In the genomic region with DNA sequence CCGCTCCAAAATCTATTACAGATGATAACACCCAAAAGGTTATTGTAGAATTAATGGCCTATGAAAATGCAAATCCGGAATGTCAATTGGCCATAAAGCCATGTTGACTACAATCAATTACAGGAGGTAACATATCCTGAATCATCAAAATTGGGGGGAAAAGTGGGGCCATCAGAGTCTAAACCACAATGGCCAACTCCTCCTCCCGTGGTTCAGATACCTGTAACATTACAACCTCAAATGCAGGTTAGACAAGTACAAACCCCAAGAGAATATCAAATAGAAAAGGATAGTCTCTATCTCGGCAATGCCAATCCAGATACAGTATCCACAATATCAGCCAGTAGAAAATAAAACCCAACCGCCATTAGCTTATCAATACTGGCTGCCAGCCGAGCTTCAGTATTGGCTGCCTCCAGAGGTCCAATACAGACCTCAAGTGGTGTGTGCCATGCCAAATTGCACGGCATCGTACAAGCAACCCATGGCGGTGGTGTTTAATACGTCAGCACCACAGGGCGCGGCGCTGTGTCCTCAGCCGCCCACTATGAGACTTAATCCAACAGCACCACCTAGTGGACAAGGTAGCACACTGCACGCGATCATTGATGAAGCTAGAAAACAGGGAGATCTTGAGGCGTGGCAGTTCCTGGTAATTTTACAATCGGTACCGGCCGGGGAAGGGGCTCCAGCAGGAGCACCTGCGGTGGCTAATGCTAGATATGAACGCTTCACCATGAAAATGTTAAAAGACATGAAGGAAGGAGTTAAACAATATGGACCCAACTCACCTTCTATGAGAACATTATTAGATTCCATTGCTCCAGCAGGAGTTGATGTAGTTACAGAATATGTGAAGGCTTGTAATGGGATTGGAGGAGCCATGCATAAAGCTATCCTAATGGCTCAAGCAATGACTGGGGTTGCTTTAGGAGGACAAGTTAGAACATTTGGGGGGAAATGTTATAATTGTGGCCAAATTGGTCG, we compare ENCODE assay signal across 8 cellular contexts. TPM values are rescaled to one million over a fixed set of nuclear protein-coding genes. Genes with fewer than 3 reads are reported as not detected.
DNase-seq lines count a peak whose midpoint lies in the region; ATAC-seq and TF ChIP-seq lines count a peak whose summit lies in the region.

No MANE protein-coding gene starts in this region.

- WGBS in lower leg skin, 2 donors: 15 to 19% methylated on average over 22 to 23 of the region's 23 CpGs

- TF ChIP-seq CTCF in coronary artery (IDR thresholded peaks at IDR 0.05): peak; percentile 88
- peak in 1 of 3 donors; percentile 83 for TF ChIP-seq CTCF in lower leg skin (IDR thresholded peaks at IDR 0.05)

- TF ChIP-seq POLR2A in lower leg skin (IDR thresholded peaks at IDR 0.05): no peak

- DNase-seq in DMS53 treated with DMSO at 0.1 percent for 48 hours (lab: John Stamatoyannopoulos, UW; ENCODE audit: unreplicated experiment) (peak; percentile 60), NCI-H748 (lab: John Stamatoyannopoulos, UW; ENCODE audit: unreplicated experiment) (peak; percentile 85), coronary artery (ENCODE audit: low spot score) (peak; percentile 89), lower leg skin (ENCODE audit: low spot score in 2 of 2) (peak; percentile 89 to 98)
- peak; percentile 85 for DNase-seq in activated CD4-positive, alpha-beta T cell treated with anti-CD3 and anti-CD28 coated beads, Interleukin-2, amount 50 U/mL, for 1 hour
- DNase-seq in stimulated activated CD4-positive, alpha-beta T cell treated with anti-CD3 and anti-CD28 coated beads, Interleukin-4, amount 100 ng/mL, for 4 hours: peak; percentile 77 to 85

- peak; percentile 62 for ATAC-seq in HG03354 (IDR thresholded peaks at IDR 0.05; ENCODE audit: poor library complexity, severe bottlenecking, unreplicated experiment)
- no peak for ATAC-seq in HG03571 (IDR thresholded peaks at IDR 0.05; ENCODE audit: unreplicated experiment)

- no peak overlapping the region for H3K27ac ChIP-seq in coronary artery

- peak overlapping the region; percentile 60 for H3K4me3 ChIP-seq in coronary artery
- no peak overlapping the region for H3K4me3 ChIP-seq in lower leg skin (ENCODE audit: low read depth, poor library complexity, severe bottlenecking)

- intact Hi-C loops in lower leg skin (cut with DNase I; ENCODE audit: low total_unique reads): no loop called here

RNA-seq across cellular contexts. Expression of a gene that starts 15.2 kb away (rescaled TPM):
- total RNA-seq in lower leg skin: 10 to 100 TPM; 36.9 to 61.4 (median 46.0) TPM

RNA-seq across cellular contexts. Expression of a gene that starts 37.1 kb away (rescaled TPM):
- 1 to 10 TPM; 1.9 to 3.8 (median 2.5) TPM for total RNA-seq in lower leg skin

RNA-seq across cellular contexts. Expression of a gene that starts 42.2 kb away (rescaled TPM):
- total RNA-seq in lower leg skin: 10 to 100 TPM in 2 of 4 donors, 1 to 10 TPM in 2; 6.2 to 17.9 (median 10.6) TPM

RNA-seq across cellular contexts. Expression of a gene that starts 43.9 kb away (rescaled TPM):
- total RNA-seq in lower leg skin: 10 to 100 TPM; 36.4 to 44.6 (median 40.3) TPM

RNA-seq across cellular contexts. Expression of a gene that starts 53.3 kb away (rescaled TPM):
- total RNA-seq in lower leg skin: 1 to 10 TPM; 3.0 to 7.4 (median 3.9) TPM
